ENCODE assay signal across 16 cellular contexts in genomic region chr4:26124753-26125236, GRCh38.
A peak's percentile ranks its signal among the peaks of the same experiment; 100 is the strongest.
DNase-seq lines count a peak whose midpoint lies in the region; ATAC-seq, FAIRE-seq and TF ChIP-seq lines count a peak whose summit lies in the region.
"Had no signal": no experiment of that assay in that cellular context is flagged by ENCODE, and none has a peak within 500 bp of the region (broad histone marks: within the 10 kb centered on the region; RNA-seq: fewer than 3 reads in every experiment).

No MANE protein-coding gene starts in this region.

- peak overlapping the region; percentile 58 for H3K4ac ChIP-seq in IMR-90 (ENCODE audit: low read depth, low read length)
- H3K4ac ChIP-seq in mesenchymal stem cell (ENCODE audit: low read depth in 1 of 2, low read length in 2 of 2) = no peak overlapping the region

- DNase-seq in EH (ENCODE audit: low read depth) = peak; percentile 66
- DNase-seq in IMR-90 = peak; percentile 44
- peak in 1 of 4 experiments; percentile 19 for DNase-seq in K562 (ENCODE audit: extremely low read depth in 1 of 4, low spot score in 3 of 4)
- DNase-seq in mesenchymal stem cell = peak; percentile 8
- DNase-seq in NCI-H2107 (lab: John Stamatoyannopoulos, UW) = no peak
- no peak for DNase-seq in DMS114 treated with DMSO at 0.1 percent for 48 hours (lab: John Stamatoyannopoulos, UW; ENCODE audit: unreplicated experiment)
- no peak for DNase-seq in DMS153 (lab: John Stamatoyannopoulos, UW)
- DNase-seq: activated CD4-positive, alpha-beta T cell treated with anti-CD3 and anti-CD28 coated beads for 1 hour; activated naive CD4-positive, alpha-beta T cell treated with anti-CD3 and anti-CD28 coated beads for 36 hours; effector CD8-positive, alpha-beta T cell; NCI-H1930; ovary; spleen; stimulated activated naive CD4-positive, alpha-beta T cell treated with Interleukin-2 at 50 U/mL for 16 hours; T-helper 17 cell had no signal

- H3K79me1 ChIP-seq in IMR-90 (ENCODE audit: low read depth in 1 of 2, low read length in 2 of 2) (no peaks in the 10 kb centered on the region), mesenchymal stem cell (replicated peaks; ENCODE audit: low read length, poor library complexity, severe bottlenecking) (no peaks in the 10 kb centered on the region)

- no peak overlapping the region for H3K56ac ChIP-seq in IMR-90 (ENCODE audit: extremely low read depth, insufficient read depth, low read length)

- no peaks in the 10 kb centered on the region for H3K9me3 ChIP-seq in IMR-90 (ENCODE audit: control insufficient read depth, insufficient read depth, low read length)
- no peaks in the 10 kb centered on the region for H3K9me3 ChIP-seq in K562 (replicated peaks; ENCODE audit: control insufficient read depth, insufficient read depth, low read depth, low read length)
- peaks cover 12% of the 10 kb centered on the region for H3K9me3 ChIP-seq in mesenchymal stem cell (ENCODE audit: control insufficient read depth, low read length)
- H3K9me3 ChIP-seq: gastroesophageal sphincter, ovary had no signal

- dilution Hi-C loops in IMR-90 (cut with HindIII; ENCODE audit: low sequenced_read_pairs, unreplicated experiment) = no loop called here

- H3K4me2 ChIP-seq in IMR-90 (ENCODE audit: low read depth, low read length) = peak overlapping the region; percentile 6; the same call in 1 of the 2 replicates
- H3K4me2 ChIP-seq in K562 (ENCODE audit: insufficient read depth, low read length) = peak overlapping the region; percentile 52; the same call in 1 of the 2 replicates
- H3K4me2 ChIP-seq in mesenchymal stem cell (ENCODE audit: low read length, poor library complexity, severe bottlenecking) = no peak overlapping the region

- no peak for TF ChIP-seq EP300 in K562 (IDR thresholded peaks at IDR 0.05; ENCODE audit: low read length)

- peak overlapping the region; percentile 4; the same call in 1 of the 2 replicates for H3K4me3 ChIP-seq in IMR-90 (ENCODE audit: insufficient read depth, low read depth, low read length)
- no peak overlapping the region for H3K4me3 ChIP-seq in K562
- H3K4me3 ChIP-seq in mesenchymal stem cell (ENCODE audit: insufficient read depth in 1 of 2, low read depth in 1 of 2, low read length in 2 of 2) = no peak overlapping the region
- H3K4me3 ChIP-seq: gastroesophageal sphincter, ovary, spleen had no signal

- no peak overlapping the region for H3K18ac ChIP-seq in IMR-90 (ENCODE audit: low read depth, low read length)
- H3K18ac ChIP-seq in mesenchymal stem cell (ENCODE audit: low read depth in 1 of 2, low read length in 2 of 2) = no peak overlapping the region

- H3K23ac ChIP-seq in IMR-90 (ENCODE audit: low read depth, low read length) (no peak overlapping the region), mesenchymal stem cell (ENCODE audit: low read length in 2 of 2) (no peak overlapping the region)

- H2BK12ac ChIP-seq in mesenchymal stem cell (ENCODE audit: low read length in 2 of 2) = no peak overlapping the region

- intact Hi-C loops in IMR-90 (cut with micrococcal nuclease) = no loop called here
- intact Hi-C loops in K562 (cut with micrococcal nuclease) = no loop called here

- POLR2A ChIA-PET in IMR-90 (lab: Charles Lee; ENCODE audit: unreplicated experiment) (no interaction called here), K562 (lab: Yijun Ruan, JAX) (no interaction called here)

- WGBS in IMR-90 (ENCODE audit: extremely low coverage in 2 of 2, insufficient read length in 1 of 2), 2 experiments = 68% methylated on average over 3 of the region's 7 CpGs; no CpG with 5 or more reads in 1 of the 2 experiments
- WGBS in K562 (ENCODE audit: insufficient coverage, low coverage, missing lambda C conversion rate) = 0% methylated on average over 7 of the region's 7 CpGs
- 89% methylated on average over 6 of the region's 7 CpGs for WGBS in mesenchymal stem cell

- TF ChIP-seq RAD21 in IMR-90 (IDR thresholded peaks at IDR 0.05; ENCODE audit: low read length) = no peak
- no peak for TF ChIP-seq RAD21 in K562 (CRISPR knock-in tag; conservative IDR thresholded peaks at IDR 0.05 in 1 of 2, IDR thresholded peaks at IDR 0.05 in 1 of 2)

- no peaks in the 10 kb centered on the region for H4K20me1 ChIP-seq in IMR-90 (ENCODE audit: insufficient read depth, low read length)
- H4K20me1 ChIP-seq in K562 (replicated peaks; ENCODE audit: control insufficient read depth, insufficient read depth, low read length) = no peaks in the 10 kb centered on the region

- ATAC-seq in IMR-90 (ENCODE audit: low read depth) = peak; percentile 79
- peak; percentile 81 for ATAC-seq in K562
- ATAC-seq: gastroesophageal sphincter, T-helper 17 cell had no signal

- peak overlapping the region; percentile 55 for H2BK5ac ChIP-seq in IMR-90 (ENCODE audit: low read depth, low read length, poor library complexity, severe bottlenecking)
- H2BK5ac ChIP-seq in mesenchymal stem cell (ENCODE audit: low read depth, low read length, poor library complexity, severe bottlenecking) = no peak overlapping the region

- no peaks in the 10 kb centered on the region for H3K36me3 ChIP-seq in IMR-90 (ENCODE audit: control insufficient read depth, insufficient read depth, low read length)
- H3K36me3 ChIP-seq in K562 (ENCODE audit: control insufficient read depth, insufficient read depth, low read length) = no peaks in the 10 kb centered on the region
- H3K36me3 ChIP-seq in mesenchymal stem cell (ENCODE audit: control insufficient read depth in 1 of 2, insufficient read depth in 2 of 2, low read depth in 1 of 2, low read length in 2 of 2) = no peaks in the 10 kb centered on the region
- H3K36me3 ChIP-seq: gastroesophageal sphincter, ovary, spleen had no signal

- TF ChIP-seq POLR2A in IMR-90 (IDR thresholded peaks at IDR 0.05; ENCODE audit: low read depth, low read length) = no peak
- no peak for TF ChIP-seq POLR2A in K562 (conservative IDR thresholded peaks at IDR 0.05)

- H3K9ac ChIP-seq in IMR-90 (ENCODE audit: low read depth, low read length) (no peak overlapping the region), K562 (ENCODE audit: insufficient read depth in 1 of 2, low read depth in 2 of 2, low read length in 2 of 2) (no peak overlapping the region), mesenchymal stem cell (ENCODE audit: low read length) (no peak overlapping the region)

- H3K14ac ChIP-seq in IMR-90 (replicated peaks; ENCODE audit: low read depth, low read length) = no peak overlapping the region
- no peak overlapping the region for H3K14ac ChIP-seq in mesenchymal stem cell (ENCODE audit: low read length in 2 of 2)

- H3K4me1 ChIP-seq in IMR-90 (ENCODE audit: control insufficient read depth, insufficient read depth, low read length) (no peaks in the 10 kb centered on the region), K562 (replicated peaks in 1 of 2; ENCODE audit: control insufficient read depth in 2 of 2, insufficient read depth in 2 of 2, low read length in 2 of 2) (no peaks in the 10 kb centered on the region), mesenchymal stem cell (ENCODE audit: control insufficient read depth, insufficient read depth, low read depth, low read length) (no peaks in the 10 kb centered on the region)
- H3K4me1 ChIP-seq: gastroesophageal sphincter had no signal

- H4K91ac ChIP-seq in IMR-90 (ENCODE audit: insufficient read depth, low read depth, low read length) = peak overlapping the region; percentile 10; the same call in 1 of the 2 replicates
- no peak overlapping the region for H4K91ac ChIP-seq in mesenchymal stem cell (ENCODE audit: low read length)

- peak overlapping the region; percentile 48; the same call in 1 of the 3 replicates for H2BK15ac ChIP-seq in IMR-90 (ENCODE audit: low read depth, low read length)
- no peak overlapping the region for H2BK15ac ChIP-seq in mesenchymal stem cell (ENCODE audit: low read depth, poor library complexity, severe bottlenecking)

- no peak for FAIRE-seq in K562 (lab: Jason Lieb, UNC)

- H3K27ac ChIP-seq in IMR-90 (ENCODE audit: insufficient read depth, low read length) (peak overlapping the region; percentile 35; the same call in 1 of the 2 replicates), K562 (ENCODE audit: extremely low read depth, low read depth, low read length) (no peak overlapping the region), mesenchymal stem cell (ENCODE audit: low read length, poor library complexity, severe bottlenecking) (no peak overlapping the region)
- H3K27ac ChIP-seq: gastroesophageal sphincter, ovary, spleen had no signal

- H3K9me1 ChIP-seq in IMR-90 (ENCODE audit: insufficient read depth, low read length) (0 out of 2 replicates have a peak, but pooled peaks cover 3% of the 10 kb centered on the region), K562 (ENCODE audit: control insufficient read depth, insufficient read depth, low read length) (no peaks in the 10 kb centered on the region)

- peaks cover 3% of the 10 kb centered on the region for H3K27me3 ChIP-seq in IMR-90 (ENCODE audit: control insufficient read depth, insufficient read depth, low read length)
- H3K27me3 ChIP-seq in K562 (ENCODE audit: control insufficient read depth in 2 of 2, insufficient read depth in 2 of 2, low read length in 2 of 2) = no peaks in the 10 kb centered on the region
- no peaks in the 10 kb centered on the region for H3K27me3 ChIP-seq in mesenchymal stem cell (ENCODE audit: control insufficient read depth in 1 of 2, insufficient read depth in 1 of 2, low read length in 2 of 2)
- H3K27me3 ChIP-seq: gastroesophageal sphincter, ovary, spleen had no signal

- H4K8ac ChIP-seq in IMR-90 (ENCODE audit: low read depth in 2 of 2, low read length in 2 of 2) (peak overlapping the region; percentile 7 to 83; a peak in 2 of 4 replicates), mesenchymal stem cell (ENCODE audit: low read length) (no peak overlapping the region)

- H3K79me2 ChIP-seq in K562 (ENCODE audit: control insufficient read depth, insufficient read depth, low read length) = no peaks in the 10 kb centered on the region

- H2AFZ ChIP-seq in IMR-90 (replicated peaks; ENCODE audit: low read length, poor library complexity) (peak overlapping the region; percentile 88), K562 (ENCODE audit: low read depth, low read length) (peak overlapping the region; percentile 72; the same call in 1 of the 2 replicates), mesenchymal stem cell (ENCODE audit: low read depth, low read length) (no peak overlapping the region)

- H4K5ac ChIP-seq in IMR-90 (ENCODE audit: low read depth, low read length) = 0 out of 2 replicates have a peak overlapping the region, but pooled peaks have one; percentile 2

- TF ChIP-seq CTCF in IMR-90 (conservative IDR thresholded peaks at IDR 0.05; ENCODE audit: low read depth, low read length) (no peak), K562 (IDR thresholded peaks at IDR 0.05 in 2 of 3, conservative IDR thresholded peaks at IDR 0.05 in 1 of 3; ENCODE audit: insufficient read depth in 2 of 3, low read depth in 1 of 3, low read length in 3 of 3) (no peak)

- peak overlapping the region; percentile 4; the same call in 1 of the 2 replicates for H2AK5ac ChIP-seq in IMR-90 (ENCODE audit: low read depth, low read length)
- H2AK5ac ChIP-seq in mesenchymal stem cell (ENCODE audit: low read length, severe bottlenecking) = no peak overlapping the region

- BruUV-seq in IMR-90 (replicated peaks; lab: Mats Ljungman, UMichigan) (no TSS peak), K562 (replicated peaks; lab: Mats Ljungman, UMichigan) (no TSS peak)

- peak overlapping the region; percentile 75; the same call in 1 of the 2 replicates for H2BK20ac ChIP-seq in IMR-90 (ENCODE audit: low read depth, low read length)

- H2BK120ac ChIP-seq in IMR-90 (ENCODE audit: low read depth, low read length) = peak overlapping the region; percentile 26; the same call in 1 of the 2 replicates
- no peak overlapping the region for H2BK120ac ChIP-seq in mesenchymal stem cell (ENCODE audit: low read depth, low read length)

- H2AK9ac ChIP-seq in IMR-90 (replicated peaks; ENCODE audit: low read depth, low read length, poor library complexity) = peak overlapping the region; percentile 30

- CTCF ChIA-PET in IMR-90 (lab: Yijun Ruan, JAX) (no interaction called here), K562 (lab: Yijun Ruan, JAX; ENCODE audit: low intra/inter-chr PET ratio) (no interaction called here)

- in situ Hi-C loops in IMR-90 (cut with MboI; ENCODE audit: low sequenced_read_pairs) (no loop called here), K562 (cut with MboI) (no loop called here)

Comparison
In these comparisons a context has a peak if more than half of its experiments do, and no peak if none do; other contexts are left out.
1. DNase-seq: peak in EH (single experiment), IMR-90 (single experiment) and mesenchymal stem cell (single experiment); none in NCI-H2107 (single experiment), DMS114 treated with DMSO at 0.1 percent for 48 hours (single experiment) and DMS153 (single experiment).